Comparison of ENCODE assay signal across 20 cellular contexts in the genomic region with DNA sequence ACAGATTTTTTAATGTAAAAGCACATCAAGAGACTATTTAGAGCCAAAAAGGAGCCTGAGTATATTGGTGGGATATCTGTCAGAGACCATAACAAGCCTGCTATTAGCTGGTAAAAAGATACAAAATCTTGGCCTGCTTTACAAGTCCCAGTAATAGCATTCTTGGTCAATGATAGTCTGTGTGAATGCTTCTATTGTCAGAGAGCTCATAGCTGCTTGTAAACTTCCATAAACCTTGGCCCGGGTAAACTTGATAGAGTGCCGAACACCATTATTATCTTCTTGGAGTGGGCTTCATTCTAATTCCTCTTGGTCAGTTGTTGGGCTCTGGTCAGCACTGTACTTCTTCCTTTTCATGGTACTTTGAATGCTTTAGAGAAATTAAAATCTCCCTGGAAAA.
DNase-seq lines count a peak whose midpoint lies in the region; ATAC-seq lines count a peak whose summit lies in the region.
"Had no signal": no experiment of that assay in that cellular context is flagged by ENCODE, and none has a peak within 500 bp of the region (broad histone marks: within the 10 kb centered on the region; RNA-seq: fewer than 3 reads in every experiment).

No MANE protein-coding gene starts in this region.

- peaks cover 3 to 35% (median 22%) of the 10 kb centered on the region in 5 donors for H3K36me3 ChIP-seq in subcutaneous abdominal adipose tissue (ENCODE audit: control insufficient read depth in 5 of 5, insufficient read depth in 5 of 5, low read length in 5 of 5)
- H3K36me3 ChIP-seq: ovary had no signal

- intact Hi-C loops in right cardiac atrium (cut with DNase I) = no loop called here

- H3K4me3 ChIP-seq in right cardiac atrium (ENCODE audit: low read length) (no peak overlapping the region), subcutaneous abdominal adipose tissue (ENCODE audit: low read depth in 1 of 5, low read length in 5 of 5) (no peak overlapping the region)
- H3K4me3 ChIP-seq: dorsolateral prefrontal cortex, hepatocyte, ovary, PC-9, right lobe of liver had no signal

- H3K9me3 ChIP-seq in right cardiac atrium (ENCODE audit: control insufficient read depth, low read length) = no peaks in the 10 kb centered on the region
- H3K9me3 ChIP-seq in subcutaneous abdominal adipose tissue (ENCODE audit: control insufficient read depth in 5 of 5, low read length in 5 of 5) = no peaks in the 10 kb centered on the region
- H3K9me3 ChIP-seq: ovary, right lobe of liver had no signal

- 36% methylated on average over 2 of the region's 2 CpGs for WGBS in right cardiac atrium

- no peak overlapping the region for H3K9ac ChIP-seq in subcutaneous abdominal adipose tissue (ENCODE audit: low read length in 5 of 5)

- H3K27me3 ChIP-seq in right cardiac atrium (ENCODE audit: control insufficient read depth, insufficient read depth) = no peaks in the 10 kb centered on the region
- no peaks in the 10 kb centered on the region for H3K27me3 ChIP-seq in subcutaneous abdominal adipose tissue (ENCODE audit: control insufficient read depth in 5 of 5, insufficient read depth in 4 of 5, low read length in 5 of 5)
- H3K27me3 ChIP-seq: dorsolateral prefrontal cortex, hepatocyte, ovary, right lobe of liver had no signal

- peaks cover 17% of the 10 kb centered on the region for H3K4me1 ChIP-seq in right cardiac atrium (ENCODE audit: control insufficient read depth, insufficient read depth, low read length)
- peaks cover 0 to 16% (median 9%) of the 10 kb centered on the region in 5 donors for H3K4me1 ChIP-seq in subcutaneous abdominal adipose tissue (ENCODE audit: control insufficient read depth in 5 of 5, insufficient read depth in 5 of 5, low read length in 5 of 5)

- ATAC-seq in right cardiac atrium = peak; percentile 68 to 84

- DNase-seq in NCI-H2227 treated with DMSO at 0.1 percent for 48 hours (lab: John Stamatoyannopoulos, UW) (peak; percentile 11), NCI-H2227 (lab: John Stamatoyannopoulos, UW; ENCODE audit: unreplicated experiment) (no peak), epithelial cell of prostate (ENCODE audit: low read depth, low spot score) (no peak), right cardiac atrium (no peak), NCI-H748 treated with DMSO at 0.1 percent for 48 hours (lab: John Stamatoyannopoulos, UW) (no peak), midbrain (lab: John Stamatoyannopoulos, UW) (no peak), COR-L47 (lab: John Stamatoyannopoulos, UW) (no peak)
- DNase-seq: activated gamma-delta T cell treated with Interleukin-2 at 50 U/mL for 16 hours; CD8-positive, alpha-beta memory T cell; dorsolateral prefrontal cortex; GDM1; KBM-7; NCI-H1436 treated with DMSO at 0.1 percent for 48 hours; NCI-H510A treated with DMSO at 0.1 percent for 48 hours; ovary; PC-9; trophoblast cell had no signal

- H3K27ac ChIP-seq in epithelial cell of prostate = peak overlapping the region; percentile 26
- H3K27ac ChIP-seq in right cardiac atrium (ENCODE audit: low read length) = peak overlapping the region; percentile 48
- peak overlapping the region; percentile 59 for H3K27ac ChIP-seq in subcutaneous abdominal adipose tissue (ENCODE audit: low read depth, low read length)
- H3K27ac ChIP-seq: hepatocyte, ovary, PC-9, right lobe of liver had no signal
